In genomic region chr11:65569973-65570918, GRCh38 we compare ENCODE assay signal across 1 cellular context.
TF ChIP-seq lines count a peak whose summit lies in the region.

Gene ZNRD2, plus strand, starts transcription at chr11:65570477. Its CDS starts 15 bp downstream, at chr11:65570492.

TF ChIP-seq in HepG2, 621 proteins besides CTCF, POLR2A, EP300 and RAD21 (continued from another document and continues in another):
- TF ChIP-seq AKNA (CRISPR knock-in tag; IDR thresholded peaks at IDR 0.05; ENCODE audit: borderline replicate concordance) (no peak), JARID2 (CRISPR knock-in tag; IDR thresholded peaks at IDR 0.05; ENCODE audit: insufficient replicate concordance) (peak; percentile 34), ZFP37 (CRISPR knock-in tag; IDR thresholded peaks at IDR 0.05; ENCODE audit: borderline replicate concordance) (no peak), NR2C2 (CRISPR knock-in tag; IDR thresholded peaks at IDR 0.05; ENCODE audit: borderline replicate concordance) (peak; percentile 94), CCDC6 (CRISPR knock-in tag; IDR thresholded peaks at IDR 0.05) (peak; percentile 97), ZNF460 (CRISPR knock-in tag; IDR thresholded peaks at IDR 0.05; ENCODE audit: borderline replicate concordance) (no peak; the same call in 1 of the 2 replicates), TMF1 (CRISPR knock-in tag; IDR thresholded peaks at IDR 0.05; ENCODE audit: low read depth) (no peak), NFKB2 (CRISPR knock-in tag; IDR thresholded peaks at IDR 0.05; ENCODE audit: borderline replicate concordance) (no peak; the same call in 1 of the 2 replicates), GATAD1 (CRISPR knock-in tag; IDR thresholded peaks at IDR 0.05) (peak; percentile 100), GTF2F1 (IDR thresholded peaks at IDR 0.05; ENCODE audit: low read length) (no peak), ZBTB42 (CRISPR knock-in tag; IDR thresholded peaks at IDR 0.05) (no peak; the same call in 1 of the 2 replicates), ZNF329 (CRISPR knock-in tag; IDR thresholded peaks at IDR 0.05; ENCODE audit: low read depth) (peak; percentile 69), ZNF691 (CRISPR knock-in tag; IDR thresholded peaks at IDR 0.05; ENCODE audit: borderline replicate concordance, low read depth) (peak; percentile 70; the same call in 1 of the 2 replicates), TEAD2 (CRISPR knock-in tag; IDR thresholded peaks at IDR 0.05) (no peak), EZH2 (conservative IDR thresholded peaks at IDR 0.05; ENCODE audit: low read depth, low read length) (no peak), KLF11 (CRISPR knock-in tag; IDR thresholded peaks at IDR 0.05) (peak; percentile 89), DMAP1 (CRISPR knock-in tag; IDR thresholded peaks at IDR 0.05) (peak; percentile 87), NFIC (IDR thresholded peaks at IDR 0.05; ENCODE audit: low read length) (no peak), ATF3 (CRISPR knock-in tag; IDR thresholded peaks at IDR 0.05) (no peak), BATF2 (CRISPR knock-in tag; IDR thresholded peaks at IDR 0.05) (no peak), ZNF414 (CRISPR knock-in tag; IDR thresholded peaks at IDR 0.05) (no peak), PRDM10 (CRISPR knock-in tag; IDR thresholded peaks at IDR 0.05; ENCODE audit: low read depth) (peak; percentile 92), TBL1XR1 (IDR thresholded peaks at IDR 0.05; ENCODE audit: borderline replicate concordance, low read length, partially characterized antibody) (no peak), ZNF816 (CRISPR knock-in tag; IDR thresholded peaks at IDR 0.05; ENCODE audit: borderline replicate concordance) (no peak), REXO4 (CRISPR knock-in tag; IDR thresholded peaks at IDR 0.05; ENCODE audit: borderline replicate concordance) (no peak), ZKSCAN1 (IDR thresholded peaks at IDR 0.05; ENCODE audit: low read length) (no peak), RNF219 (CRISPR knock-in tag; IDR thresholded peaks at IDR 0.05) (no peak), SP5 (CRISPR knock-in tag; IDR thresholded peaks at IDR 0.05; ENCODE audit: borderline replicate concordance, low read depth) (peak; percentile 91), ARNTL (CRISPR knock-in tag; IDR thresholded peaks at IDR 0.05) (peak; percentile 58; the same call in 1 of the 2 replicates), LCORL (IDR thresholded peaks at IDR 0.05) (no peak), LCORL (CRISPR knock-in tag; IDR thresholded peaks at IDR 0.05) (peak; percentile 84), NR1H2 (CRISPR knock-in tag; IDR thresholded peaks at IDR 0.05; ENCODE audit: borderline replicate concordance, low read depth) (no peak), IKZF4 (CRISPR knock-in tag; IDR thresholded peaks at IDR 0.05; ENCODE audit: borderline replicate concordance, low read depth, not compliant biosample characterization) (peak; percentile 78), ZNF660 (CRISPR knock-in tag; IDR thresholded peaks at IDR 0.05; ENCODE audit: borderline replicate concordance, low read depth) (no peak), SOX6 (IDR thresholded peaks at IDR 0.05) (no peak), SOX6 (CRISPR knock-in tag; IDR thresholded peaks at IDR 0.05) (peak; percentile 71), TOPORS (CRISPR knock-in tag; IDR thresholded peaks at IDR 0.05) (0 out of 2 replicates have a peak, but pooled peaks have one; percentile 28)
- TF ChIP-seq, protein P1, sequence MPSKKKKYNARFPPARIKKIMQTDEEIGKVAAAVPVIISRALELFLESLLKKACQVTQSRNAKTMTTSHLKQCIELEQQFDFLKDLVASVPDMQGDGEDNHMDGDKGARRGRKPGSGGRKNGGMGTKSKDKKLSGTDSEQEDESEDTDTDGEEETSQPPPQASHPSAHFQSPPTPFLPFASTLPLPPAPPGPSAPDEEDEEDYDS (CRISPR knock-in tag; IDR thresholded peaks at IDR 0.05): peak; percentile 72; the same call in 1 of the 2 replicates
- TF ChIP-seq, protein P2, sequence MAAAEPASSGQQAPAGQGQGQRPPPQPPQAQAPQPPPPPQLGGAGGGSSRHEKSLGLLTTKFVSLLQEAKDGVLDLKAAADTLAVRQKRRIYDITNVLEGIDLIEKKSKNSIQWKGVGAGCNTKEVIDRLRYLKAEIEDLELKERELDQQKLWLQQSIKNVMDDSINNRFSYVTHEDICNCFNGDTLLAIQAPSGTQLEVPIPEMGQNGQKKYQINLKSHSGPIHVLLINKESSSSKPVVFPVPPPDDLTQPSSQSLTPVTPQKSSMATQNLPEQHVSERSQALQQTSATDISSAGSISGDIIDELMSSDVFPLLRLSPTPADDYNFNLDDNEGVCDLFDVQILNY (CRISPR knock-in tag; conservative IDR thresholded peaks at IDR 0.05): no peak
- TF ChIP-seq, protein P3, sequence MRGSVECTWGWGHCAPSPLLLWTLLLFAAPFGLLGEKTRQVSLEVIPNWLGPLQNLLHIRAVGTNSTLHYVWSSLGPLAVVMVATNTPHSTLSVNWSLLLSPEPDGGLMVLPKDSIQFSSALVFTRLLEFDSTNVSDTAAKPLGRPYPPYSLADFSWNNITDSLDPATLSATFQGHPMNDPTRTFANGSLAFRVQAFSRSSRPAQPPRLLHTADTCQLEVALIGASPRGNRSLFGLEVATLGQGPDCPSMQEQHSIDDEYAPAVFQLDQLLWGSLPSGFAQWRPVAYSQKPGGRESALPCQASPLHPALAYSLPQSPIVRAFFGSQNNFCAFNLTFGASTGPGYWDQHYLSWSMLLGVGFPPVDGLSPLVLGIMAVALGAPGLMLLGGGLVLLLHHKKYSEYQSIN (CRISPR knock-in tag; IDR thresholded peaks at IDR 0.05; ENCODE audit: borderline replicate concordance): no peak
- TF ChIP-seq, protein P4, sequence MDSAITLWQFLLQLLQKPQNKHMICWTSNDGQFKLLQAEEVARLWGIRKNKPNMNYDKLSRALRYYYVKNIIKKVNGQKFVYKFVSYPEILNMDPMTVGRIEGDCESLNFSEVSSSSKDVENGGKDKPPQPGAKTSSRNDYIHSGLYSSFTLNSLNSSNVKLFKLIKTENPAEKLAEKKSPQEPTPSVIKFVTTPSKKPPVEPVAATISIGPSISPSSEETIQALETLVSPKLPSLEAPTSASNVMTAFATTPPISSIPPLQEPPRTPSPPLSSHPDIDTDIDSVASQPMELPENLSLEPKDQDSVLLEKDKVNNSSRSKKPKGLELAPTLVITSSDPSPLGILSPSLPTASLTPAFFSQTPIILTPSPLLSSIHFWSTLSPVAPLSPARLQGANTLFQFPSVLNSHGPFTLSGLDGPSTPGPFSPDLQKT (CRISPR knock-in tag; IDR thresholded peaks at IDR 0.05; ENCODE audit: borderline replicate concordance): no peak
- TF ChIP-seq, protein P5, sequence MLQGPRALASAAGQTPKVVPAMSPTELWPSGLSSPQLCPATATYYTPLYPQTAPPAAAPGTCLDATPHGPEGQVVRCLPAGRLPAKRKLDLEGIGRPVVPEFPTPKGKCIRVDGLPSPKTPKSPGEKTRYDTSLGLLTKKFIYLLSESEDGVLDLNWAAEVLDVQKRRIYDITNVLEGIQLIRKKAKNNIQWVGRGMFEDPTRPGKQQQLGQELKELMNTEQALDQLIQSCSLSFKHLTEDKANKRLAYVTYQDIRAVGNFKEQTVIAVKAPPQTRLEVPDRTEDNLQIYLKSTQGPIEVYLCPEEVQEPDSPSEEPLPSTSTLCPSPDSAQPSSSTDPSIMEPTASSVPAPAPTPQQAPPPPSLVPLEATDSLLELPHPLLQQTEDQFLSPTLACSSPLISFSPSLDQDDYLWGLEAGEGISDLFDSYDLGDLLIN (CRISPR knock-in tag; IDR thresholded peaks at IDR 0.05; ENCODE audit: borderline replicate concordance): no peak
